Comparison of ENCODE assay signal across 1 cellular context in genomic region chr1:201590474-201590873, GRCh38.
TF ChIP-seq lines count a peak whose summit lies in the region.

No MANE protein-coding gene starts in this region.

TF ChIP-seq in GM23338, 12 proteins besides CTCF, POLR2A, EP300 and RAD21 (continued from another document):
- no peak for TF ChIP-seq ZNF331 (CRISPR knock-in tag; IDR thresholded peaks at IDR 0.05; ENCODE audit: low read depth)
- no peak for TF ChIP-seq ZNF462 (CRISPR knock-in tag; IDR thresholded peaks at IDR 0.05)
- no peak for TF ChIP-seq EZH2phosphoT487 (IDR thresholded peaks at IDR 0.05; ENCODE audit: unreplicated experiment)
- TF ChIP-seq REST (IDR thresholded peaks at IDR 0.05; ENCODE audit: unreplicated experiment) = no peak
